ENCODE assay signal across 1 cellular context in genomic region chr12:24078318-24078765, GRCh38.
A peak's percentile ranks its signal among the peaks of the same experiment; 100 is the strongest.
TF ChIP-seq lines count a peak whose summit lies in the region.

No MANE protein-coding gene starts in this region.

TF ChIP-seq in HepG2, 621 proteins besides CTCF, POLR2A, EP300 and RAD21 (continued from another document and continues in another):
- TF ChIP-seq, protein P1, sequence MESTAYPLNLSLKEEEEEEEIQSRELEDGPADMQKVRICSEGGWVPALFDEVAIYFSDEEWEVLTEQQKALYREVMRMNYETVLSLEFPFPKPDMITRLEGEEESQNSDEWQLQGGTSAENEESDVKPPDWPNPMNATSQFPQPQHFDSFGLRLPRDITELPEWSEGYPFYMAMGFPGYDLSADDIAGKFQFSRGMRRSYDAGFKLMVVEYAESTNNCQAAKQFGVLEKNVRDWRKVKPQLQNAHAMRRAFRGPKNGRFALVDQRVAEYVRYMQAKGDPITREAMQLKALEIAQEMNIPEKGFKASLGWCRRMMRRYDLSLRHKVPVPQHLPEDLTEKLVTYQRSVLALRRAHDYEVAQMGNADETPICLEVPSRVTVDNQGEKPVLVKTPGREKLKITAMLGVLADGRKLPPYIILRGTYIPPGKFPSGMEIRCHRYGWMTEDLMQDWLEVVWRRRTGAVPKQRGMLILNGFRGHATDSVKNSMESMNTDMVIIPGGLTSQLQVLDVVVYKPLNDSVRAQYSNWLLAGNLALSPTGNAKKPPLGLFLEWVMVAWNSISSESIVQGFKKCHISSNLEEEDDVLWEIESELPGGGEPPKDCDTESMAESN (CRISPR knock-in tag; conservative IDR thresholded peaks at IDR 0.05) = peak; percentile 70
- TF ChIP-seq, protein P2, sequence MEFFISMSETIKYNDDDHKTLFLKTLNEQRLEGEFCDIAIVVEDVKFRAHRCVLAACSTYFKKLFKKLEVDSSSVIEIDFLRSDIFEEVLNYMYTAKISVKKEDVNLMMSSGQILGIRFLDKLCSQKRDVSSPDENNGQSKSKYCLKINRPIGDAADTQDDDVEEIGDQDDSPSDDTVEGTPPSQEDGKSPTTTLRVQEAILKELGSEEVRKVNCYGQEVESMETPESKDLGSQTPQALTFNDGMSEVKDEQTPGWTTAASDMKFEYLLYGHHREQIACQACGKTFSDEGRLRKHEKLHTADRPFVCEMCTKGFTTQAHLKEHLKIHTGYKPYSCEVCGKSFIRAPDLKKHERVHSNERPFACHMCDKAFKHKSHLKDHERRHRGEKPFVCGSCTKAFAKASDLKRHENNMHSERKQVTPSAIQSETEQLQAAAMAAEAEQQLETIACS (CRISPR knock-in tag; IDR thresholded peaks at IDR 0.05) = no peak
- TF ChIP-seq MAZ (IDR thresholded peaks at IDR 0.05; ENCODE audit: borderline replicate concordance, low read depth, low read length) = no peak
- TF ChIP-seq MAZ (CRISPR knock-in tag; IDR thresholded peaks at IDR 0.05; ENCODE audit: low read depth) = 0 out of 2 replicates have a peak, but pooled peaks have one; percentile 45
- TF ChIP-seq KDM3A (CRISPR knock-in tag; IDR thresholded peaks at IDR 0.05; ENCODE audit: low read depth) = peak; percentile 27; the same call in 1 of the 2 replicates
- TF ChIP-seq KLF15 (CRISPR knock-in tag; IDR thresholded peaks at IDR 0.05; ENCODE audit: borderline replicate concordance) = no peak
- TF ChIP-seq ZGPAT (CRISPR knock-in tag; IDR thresholded peaks at IDR 0.05) = peak; percentile 93
- TF ChIP-seq GATA4 (IDR thresholded peaks at IDR 0.05; ENCODE audit: borderline replicate concordance, low read depth) = peak; percentile 97
- no peak for TF ChIP-seq RBM22 (optimal IDR thresholded peaks at IDR 0.05; ENCODE audit: low read length)
- TF ChIP-seq MAFF (IDR thresholded peaks at IDR 0.05; ENCODE audit: low read depth, low read length) = no peak
- TF ChIP-seq, protein P3, sequence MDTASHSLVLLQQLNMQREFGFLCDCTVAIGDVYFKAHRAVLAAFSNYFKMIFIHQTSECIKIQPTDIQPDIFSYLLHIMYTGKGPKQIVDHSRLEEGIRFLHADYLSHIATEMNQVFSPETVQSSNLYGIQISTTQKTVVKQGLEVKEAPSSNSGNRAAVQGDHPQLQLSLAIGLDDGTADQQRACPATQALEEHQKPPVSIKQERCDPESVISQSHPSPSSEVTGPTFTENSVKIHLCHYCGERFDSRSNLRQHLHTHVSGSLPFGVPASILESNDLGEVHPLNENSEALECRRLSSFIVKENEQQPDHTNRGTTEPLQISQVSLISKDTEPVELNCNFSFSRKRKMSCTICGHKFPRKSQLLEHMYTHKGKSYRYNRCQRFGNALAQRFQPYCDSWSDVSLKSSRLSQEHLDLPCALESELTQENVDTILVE (CRISPR knock-in tag; IDR thresholded peaks at IDR 0.05) = peak; percentile 49; the same call in 1 of the 2 replicates
- TF ChIP-seq FOXJ3 (CRISPR knock-in tag; IDR thresholded peaks at IDR 0.05; ENCODE audit: borderline replicate concordance) = peak; percentile 87
- no peak for TF ChIP-seq ZNF136 (CRISPR knock-in tag; IDR thresholded peaks at IDR 0.05; ENCODE audit: low read depth)
- peak; percentile 80 for TF ChIP-seq ATF1 (CRISPR knock-in tag; IDR thresholded peaks at IDR 0.05)
- TF ChIP-seq SMAD3 (CRISPR knock-in tag; IDR thresholded peaks at IDR 0.05) = 0 out of 2 replicates have a peak, but pooled peaks have one; percentile 36
- no peak for TF ChIP-seq PCBP2 (optimal IDR thresholded peaks at IDR 0.05; ENCODE audit: low read depth, low read length, poor library complexity, severe bottlenecking)
- peak; percentile 49; the same call in 1 of the 2 replicates for TF ChIP-seq ZBTB43 (CRISPR knock-in tag; conservative IDR thresholded peaks at IDR 0.05)
- no peak for TF ChIP-seq SP1 (IDR thresholded peaks at IDR 0.05)
- TF ChIP-seq SP1 (CRISPR knock-in tag; IDR thresholded peaks at IDR 0.05) = no peak
- no peak for TF ChIP-seq PRMT3 (CRISPR knock-in tag; IDR thresholded peaks at IDR 0.05; ENCODE audit: borderline replicate concordance, low read depth)
- peak; percentile 46; the same call in 1 of the 2 replicates for TF ChIP-seq NR2F2 (IDR thresholded peaks at IDR 0.05; ENCODE audit: borderline replicate concordance, low read depth)
- TF ChIP-seq MAFG (CRISPR knock-in tag; IDR thresholded peaks at IDR 0.05) = no peak
- peak; percentile 87 for TF ChIP-seq RCOR2 (CRISPR knock-in tag; IDR thresholded peaks at IDR 0.05)
- peak; percentile 62; the same call in 1 of the 2 replicates for TF ChIP-seq ARID2 (CRISPR knock-in tag; IDR thresholded peaks at IDR 0.05; ENCODE audit: borderline replicate concordance)
- no peak for TF ChIP-seq ZNF101 (CRISPR knock-in tag; IDR thresholded peaks at IDR 0.05; ENCODE audit: borderline replicate concordance, low read depth)
- peak; percentile 66; the same call in 1 of the 2 replicates for TF ChIP-seq ZNF292 (CRISPR knock-in tag; IDR thresholded peaks at IDR 0.05; ENCODE audit: borderline replicate concordance, low read depth)
- no peak for TF ChIP-seq U2AF2 (IDR thresholded peaks at IDR 0.05; ENCODE audit: low read depth, low read length)
- TF ChIP-seq POLR2G (IDR thresholded peaks at IDR 0.05; ENCODE audit: low read depth, low read length) = peak; percentile 40; the same call in 1 of the 2 replicates
- TF ChIP-seq JARID2 (CRISPR knock-in tag; IDR thresholded peaks at IDR 0.05; ENCODE audit: insufficient replicate concordance) = no peak
- TF ChIP-seq DMAP1 (CRISPR knock-in tag; IDR thresholded peaks at IDR 0.05) = peak; percentile 71
- TF ChIP-seq HDAC2 (CRISPR knock-in tag; IDR thresholded peaks at IDR 0.05) = peak; percentile 93
- TF ChIP-seq REXO4 (CRISPR knock-in tag; IDR thresholded peaks at IDR 0.05; ENCODE audit: borderline replicate concordance) = no peak
- TF ChIP-seq DPF2 (CRISPR knock-in tag; IDR thresholded peaks at IDR 0.05; ENCODE audit: borderline replicate concordance, low read depth) = peak; percentile 76; the same call in 1 of the 2 replicates
- TF ChIP-seq ADNP (CRISPR knock-in tag; IDR thresholded peaks at IDR 0.05) = no peak
- TF ChIP-seq, protein P4, sequence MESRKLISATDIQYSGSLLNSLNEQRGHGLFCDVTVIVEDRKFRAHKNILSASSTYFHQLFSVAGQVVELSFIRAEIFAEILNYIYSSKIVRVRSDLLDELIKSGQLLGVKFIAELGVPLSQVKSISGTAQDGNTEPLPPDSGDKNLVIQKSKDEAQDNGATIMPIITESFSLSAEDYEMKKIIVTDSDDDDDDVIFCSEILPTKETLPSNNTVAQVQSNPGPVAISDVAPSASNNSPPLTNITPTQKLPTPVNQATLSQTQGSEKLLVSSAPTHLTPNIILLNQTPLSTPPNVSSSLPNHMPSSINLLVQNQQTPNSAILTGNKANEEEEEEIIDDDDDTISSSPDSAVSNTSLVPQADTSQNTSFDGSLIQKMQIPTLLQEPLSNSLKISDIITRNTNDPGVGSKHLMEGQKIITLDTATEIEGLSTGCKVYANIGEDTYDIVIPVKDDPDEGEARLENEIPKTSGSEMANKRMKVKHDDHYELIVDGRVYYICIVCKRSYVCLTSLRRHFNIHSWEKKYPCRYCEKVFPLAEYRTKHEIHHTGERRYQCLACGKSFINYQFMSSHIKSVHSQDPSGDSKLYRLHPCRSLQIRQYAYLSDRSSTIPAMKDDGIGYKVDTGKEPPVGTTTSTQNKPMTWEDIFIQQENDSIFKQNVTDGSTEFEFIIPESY (CRISPR knock-in tag; IDR thresholded peaks at IDR 0.05) = no peak
- peak; percentile 64 for TF ChIP-seq RBFOX2 (IDR thresholded peaks at IDR 0.05; ENCODE audit: low read depth, low read length)
- peak; percentile 53; the same call in 1 of the 2 replicates for TF ChIP-seq ZNF607 (CRISPR knock-in tag; IDR thresholded peaks at IDR 0.05; ENCODE audit: borderline replicate concordance)
- TF ChIP-seq, protein P5, sequence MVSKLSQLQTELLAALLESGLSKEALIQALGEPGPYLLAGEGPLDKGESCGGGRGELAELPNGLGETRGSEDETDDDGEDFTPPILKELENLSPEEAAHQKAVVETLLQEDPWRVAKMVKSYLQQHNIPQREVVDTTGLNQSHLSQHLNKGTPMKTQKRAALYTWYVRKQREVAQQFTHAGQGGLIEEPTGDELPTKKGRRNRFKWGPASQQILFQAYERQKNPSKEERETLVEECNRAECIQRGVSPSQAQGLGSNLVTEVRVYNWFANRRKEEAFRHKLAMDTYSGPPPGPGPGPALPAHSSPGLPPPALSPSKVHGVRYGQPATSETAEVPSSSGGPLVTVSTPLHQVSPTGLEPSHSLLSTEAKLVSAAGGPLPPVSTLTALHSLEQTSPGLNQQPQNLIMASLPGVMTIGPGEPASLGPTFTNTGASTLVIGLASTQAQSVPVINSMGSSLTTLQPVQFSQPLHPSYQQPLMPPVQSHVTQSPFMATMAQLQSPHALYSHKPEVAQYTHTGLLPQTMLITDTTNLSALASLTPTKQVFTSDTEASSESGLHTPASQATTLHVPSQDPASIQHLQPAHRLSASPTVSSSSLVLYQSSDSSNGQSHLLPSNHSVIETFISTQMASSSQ (IDR thresholded peaks at IDR 0.05; ENCODE audit: low read depth) = peak; percentile 55; the same call in 1 of the 2 replicates
- TF ChIP-seq, protein P5 (CRISPR knock-in tag; IDR thresholded peaks at IDR 0.05; ENCODE audit: borderline replicate concordance) = peak; percentile 83; the same call in 1 of the 2 replicates
- TF ChIP-seq, protein P6, sequence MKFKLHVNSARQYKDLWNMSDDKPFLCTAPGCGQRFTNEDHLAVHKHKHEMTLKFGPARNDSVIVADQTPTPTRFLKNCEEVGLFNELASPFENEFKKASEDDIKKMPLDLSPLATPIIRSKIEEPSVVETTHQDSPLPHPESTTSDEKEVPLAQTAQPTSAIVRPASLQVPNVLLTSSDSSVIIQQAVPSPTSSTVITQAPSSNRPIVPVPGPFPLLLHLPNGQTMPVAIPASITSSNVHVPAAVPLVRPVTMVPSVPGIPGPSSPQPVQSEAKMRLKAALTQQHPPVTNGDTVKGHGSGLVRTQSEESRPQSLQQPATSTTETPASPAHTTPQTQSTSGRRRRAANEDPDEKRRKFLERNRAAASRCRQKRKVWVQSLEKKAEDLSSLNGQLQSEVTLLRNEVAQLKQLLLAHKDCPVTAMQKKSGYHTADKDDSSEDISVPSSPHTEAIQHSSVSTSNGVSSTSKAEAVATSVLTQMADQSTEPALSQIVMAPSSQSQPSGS (CRISPR knock-in tag; IDR thresholded peaks at IDR 0.05) = peak; percentile 91
- TF ChIP-seq ZBTB10 (CRISPR knock-in tag; IDR thresholded peaks at IDR 0.05; ENCODE audit: borderline replicate concordance) = no peak
- TF ChIP-seq ZNF652 (CRISPR knock-in tag; IDR thresholded peaks at IDR 0.05; ENCODE audit: borderline replicate concordance, low read depth) = no peak
- TF ChIP-seq ZNF10 (CRISPR knock-in tag; IDR thresholded peaks at IDR 0.05; ENCODE audit: borderline replicate concordance, low read depth) = no peak
- TF ChIP-seq NRL (CRISPR knock-in tag; IDR thresholded peaks at IDR 0.05; ENCODE audit: borderline replicate concordance) = no peak
- TF ChIP-seq MED1 (CRISPR knock-in tag; IDR thresholded peaks at IDR 0.05) = peak; percentile 93
